Comparison of ENCODE assay signal across 27 cellular contexts in the genomic region with DNA sequence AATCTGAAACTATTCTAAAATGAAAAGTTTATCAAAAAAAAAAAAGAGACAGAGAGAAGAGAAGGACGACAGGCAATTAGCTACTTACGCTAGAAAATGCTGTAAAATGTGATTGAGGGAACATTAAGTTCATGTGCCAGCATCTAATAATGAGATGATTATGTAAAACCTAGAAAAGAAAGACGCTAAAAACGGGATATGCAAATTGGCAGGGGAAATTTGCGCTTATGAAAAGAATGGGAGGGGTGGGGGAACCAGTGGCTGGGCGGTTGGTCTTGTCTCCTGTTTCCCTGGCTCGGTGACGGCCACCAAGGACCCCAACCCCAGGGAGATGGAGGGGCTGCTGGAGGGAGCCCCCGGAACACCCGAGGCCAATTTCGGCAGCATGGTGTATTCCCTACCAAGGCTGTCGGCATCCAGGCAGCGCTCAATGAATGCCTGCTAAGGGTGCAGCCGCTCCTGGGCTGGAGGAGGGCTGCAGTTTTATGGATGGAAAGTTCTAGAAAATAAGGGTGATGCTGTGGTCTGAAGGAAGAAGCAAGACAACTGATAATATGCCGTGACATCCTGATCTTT. TPM values are rescaled to one million over a fixed set of nuclear protein-coding genes. Genes with fewer than 3 reads are reported as not detected.
DNase-seq lines count a peak whose midpoint lies in the region; ATAC-seq and TF ChIP-seq lines count a peak whose summit lies in the region.
"Had no signal": no experiment of that assay in that cellular context is flagged by ENCODE, and none has a peak within 500 bp of the region (broad histone marks: within the 10 kb centered on the region; RNA-seq: fewer than 3 reads in every experiment).

No MANE protein-coding gene starts in this region.

- peaks cover 20 to 69% (median 63%) of the 10 kb centered on the region in 10 experiments for H3K4me1 ChIP-seq in BLaER1 treated with 17β-estradiol and CSF1 and Interleukin-3, amounts not matched to agents 10 nM and 100 nM
- H3K4me1 ChIP-seq in foreskin keratinocyte, result no peaks in the 10 kb centered on the region
- H3K4me1 ChIP-seq in BE2C, result no peaks in the 10 kb centered on the region
- H3K4me1 ChIP-seq: neural progenitor cell, prostate gland, upper lobe of right lung had no signal

- H3K27ac ChIP-seq in BLaER1 treated with 17β-estradiol and CSF1 and Interleukin-3, amounts not matched to agents 10 nM and 100 nM, result peak overlapping the region in 2 of 11 experiments; percentile 9 to 12; a peak in 1 of 22 replicates
- H3K27ac ChIP-seq in foreskin keratinocyte, result no peak overlapping the region
- H3K27ac ChIP-seq: neural progenitor cell, prostate gland, upper lobe of right lung had no signal

- H3K9ac ChIP-seq in BLaER1 treated with 17β-estradiol and CSF1 and Interleukin-3, amounts not matched to agents 10 nM and 100 nM, result 0 out of 22 replicates have a peak overlapping the region, but pooled peaks of 1 of the 11 experiments have one; percentile 3
- H3K9ac ChIP-seq: neural progenitor cell had no signal

- H3K27me3 Mint-ChIP-seq in T-helper 17 cell (no peaks in the 10 kb centered on the region), naive B cell (no peaks in the 10 kb centered on the region)
- H3K27me3 Mint-ChIP-seq: activated T-helper 17 cell treated with anti-CD3 and anti-CD28 coated beads, Interleukin-2, amount 50 U/mL, for 72 hours; dendritic cell treated with granulocyte-macrophage colony-stimulating factor and Interleukin-4, amounts not matched to agents 40 ng/mL and 50 ng/mL, for 4 days had no signal

- H3K27ac Mint-ChIP-seq in T-helper 17 cell, result peak overlapping the region; percentile 72
- H3K27ac Mint-ChIP-seq in naive B cell, result peak overlapping the region; percentile 23 to 100 (median 92)
- H3K27ac Mint-ChIP-seq: activated naive CD4-positive, alpha-beta T cell treated with anti-CD3 and anti-CD28 coated beads, Interleukin-2, amount 50 U/mL, for 72 hours; activated T-helper 17 cell treated with anti-CD3 and anti-CD28 coated beads, Interleukin-2, amount 50 U/mL, for 72 hours; dendritic cell treated with granulocyte-macrophage colony-stimulating factor and Interleukin-4, amounts not matched to agents 40 ng/mL and 50 ng/mL, for 4 days; H9; neural progenitor cell; WTC11 had no signal

- H3K4me3 ChIP-seq in BLaER1 treated with 17β-estradiol and CSF1 and Interleukin-3, amounts not matched to agents 10 nM and 100 nM, result no peak overlapping the region
- no peak overlapping the region for H3K4me3 ChIP-seq in BE2C (ENCODE audit: low read depth, low read length)
- H3K4me3 ChIP-seq: lung, neural progenitor cell, prostate gland, upper lobe of right lung had no signal

- peaks cover 0 to 5% (median under 1%) of the 10 kb centered on the region in 11 experiments; a peak in 9 of 22 replicates for H3K9me3 ChIP-seq in BLaER1 treated with 17β-estradiol and CSF1 and Interleukin-3, amounts not matched to agents 10 nM and 100 nM (replicated peaks in 1 of 11)
- H3K9me3 ChIP-seq in T-helper 17 cell (ENCODE audit: control insufficient read depth, low read length, poor library complexity, severe bottlenecking), result no peaks in the 10 kb centered on the region
- H3K9me3 ChIP-seq in BE2C, result no peaks in the 10 kb centered on the region
- H3K9me3 ChIP-seq: prostate gland, upper lobe of right lung had no signal

- TF ChIP-seq CTCF in foreskin keratinocyte (conservative IDR thresholded peaks at IDR 0.05), result no peak
- no peak for TF ChIP-seq CTCF in BE2C (IDR thresholded peaks at IDR 0.05; ENCODE audit: low read depth, low read length)

- ATAC-seq in T-helper 17 cell, result no peak
- no peak for ATAC-seq in naive B cell (ENCODE audit: low read depth in 2 of 2)
- ATAC-seq in foreskin keratinocyte, result no peak
- ATAC-seq: activated naive CD4-positive, alpha-beta T cell treated with anti-CD3 and anti-CD28 coated beads, Interleukin-2, amount 50 U/mL, for 72 hours; activated T-helper 17 cell treated with anti-CD3 and anti-CD28 coated beads, Interleukin-2, amount 50 U/mL, for 72 hours; Right ventricle myocardium inferior; upper lobe of right lung; WTC11 had no signal

- H3K4me3 Mint-ChIP-seq in T-helper 17 cell, result no peak overlapping the region
- peak overlapping the region in 5 of 8 donors; percentile 55 to 58 (median 58) for H3K4me3 Mint-ChIP-seq in naive B cell
- H3K4me3 Mint-ChIP-seq: activated T-helper 17 cell treated with anti-CD3 and anti-CD28 coated beads, Interleukin-2, amount 50 U/mL, for 72 hours; dendritic cell treated with granulocyte-macrophage colony-stimulating factor and Interleukin-4, amounts not matched to agents 40 ng/mL and 50 ng/mL, for 4 days; H9; neural progenitor cell; WTC11 had no signal

- H3K27me3 ChIP-seq in BLaER1 treated with 17β-estradiol and CSF1 and Interleukin-3, amounts not matched to agents 10 nM and 100 nM, result no peaks in the 10 kb centered on the region
- H3K27me3 ChIP-seq in foreskin keratinocyte, result no peaks in the 10 kb centered on the region
- H3K27me3 ChIP-seq in BE2C, result no peaks in the 10 kb centered on the region
- H3K27me3 ChIP-seq: neural progenitor cell, upper lobe of right lung had no signal

- peak; percentile 32 for DNase-seq in GM19238 (ENCODE audit: insufficient read length, low spot score)
- no peak for DNase-seq in T-helper 17 cell
- no peak for DNase-seq in naive B cell
- DNase-seq in foreskin keratinocyte, result no peak
- no peak for DNase-seq in activated CD4-positive, alpha-beta T cell treated with anti-CD3 and anti-CD28 coated beads for 1 hour
- DNase-seq in stimulated activated CD8-positive, alpha-beta memory T cell treated with anti-CD3 and anti-CD28 coated beads, Interleukin-4, amount 100 ng/mL, for 48 hours, result no peak
- DNase-seq in BE2C, result no peak
- DNase-seq: activated CD4-positive, alpha-beta T cell treated with anti-CD3 and anti-CD28 coated beads, Interleukin-2, amount 50 U/mL, for 4 hours; activated CD8-positive, alpha-beta memory T cell treated with anti-CD3 and anti-CD28 coated beads, Interleukin-2, amount 50 U/mL, for 48 hours; aorta; COR-L47; DMS79; H9; kidney glomerular epithelial cell; NCI-H187 treated with DMSO at 0.1 percent for 48 hours; NCI-H2227 treated with DMSO at 0.1 percent for 48 hours; stimulated activated CD4-positive, alpha-beta T cell treated with anti-CD3 and anti-CD28 coated beads, Interleukin-15, amount 100 ng/mL, for 24 hours; upper lobe of right lung had no signal

- peaks cover 0 to 3% (median 0%) of the 10 kb centered on the region in 7 donors for H3K9me3 Mint-ChIP-seq in naive B cell
- H3K9me3 Mint-ChIP-seq: activated naive CD4-positive, alpha-beta T cell treated with anti-CD3 and anti-CD28 coated beads, Interleukin-2, amount 50 U/mL, for 72 hours; activated T-helper 17 cell treated with anti-CD3 and anti-CD28 coated beads, Interleukin-2, amount 50 U/mL, for 72 hours had no signal

- H3K4me2 ChIP-seq in BLaER1 treated with 17β-estradiol and CSF1 and Interleukin-3, amounts not matched to agents 10 nM and 100 nM, result peak overlapping the region in 8 of 11 experiments; percentile 7 to 41 (median 38); a peak in 8 of 22 replicates
- H3K4me2 ChIP-seq: neural progenitor cell had no signal

- H4K20me1 ChIP-seq in BLaER1 treated with 17β-estradiol and CSF1 and Interleukin-3, amounts not matched to agents 10 nM and 100 nM, result peaks cover 0 to 59% (median 8%) of the 10 kb centered on the region in 11 experiments; a peak in 9 of 22 replicates

- H3K4me1 Mint-ChIP-seq in T-helper 17 cell, result peaks cover 2% of the 10 kb centered on the region
- peaks cover 39 to 63% (median 51%) of the 10 kb centered on the region in 3 donors for H3K4me1 Mint-ChIP-seq in naive B cell
- H3K4me1 Mint-ChIP-seq: activated T-helper 17 cell treated with anti-CD3 and anti-CD28 coated beads, Interleukin-2, amount 50 U/mL, for 72 hours had no signal

- H3K36me3 Mint-ChIP-seq in T-helper 17 cell (ENCODE audit: low read depth) (no peaks in the 10 kb centered on the region), naive B cell (peaks cover 5 to 15% of the 10 kb centered on the region in 2 donors)
- H3K36me3 Mint-ChIP-seq: activated naive CD4-positive, alpha-beta T cell treated with anti-CD3 and anti-CD28 coated beads, Interleukin-2, amount 50 U/mL, for 72 hours; neural progenitor cell had no signal

- peaks cover 0 to 57% (median 15%) of the 10 kb centered on the region in 11 experiments; a peak in 13 of 22 replicates for H3K36me3 ChIP-seq in BLaER1 treated with 17β-estradiol and CSF1 and Interleukin-3, amounts not matched to agents 10 nM and 100 nM
- no peaks in the 10 kb centered on the region for H3K36me3 ChIP-seq in BE2C
- H3K36me3 ChIP-seq: neural progenitor cell, prostate gland, upper lobe of right lung had no signal

RNA-seq across cellular contexts. Expression of a gene that starts 34.2 kb away (rescaled TPM):
- 1 to 10 TPM; 2.1 to 4.5 TPM for total RNA-seq in T-helper 17 cell
- polyA plus RNA-seq in naive B cell (ENCODE audit: low read depth in 6 of 6), result 10 to 100 TPM; 49.1 to 72.0 (median 60.9) TPM
- total RNA-seq in foreskin keratinocyte, result 0.10 and 0.11 TPM in 2 replicates
- 0.16 and 0.19 TPM in 2 replicates for polyA plus RNA-seq in foreskin keratinocyte
- polyA plus RNA-seq in BE2C (2012; ENCODE audit: insufficient read depth, insufficient read length, low read depth), result 0.48 TPM

RNA-seq across cellular contexts. Expression of a gene that starts 52.9 kb away (rescaled TPM):
- under 1 TPM; 0.40 to 0.42 TPM for total RNA-seq in T-helper 17 cell
- 1 to 10 TPM in 5 of 6 donors, under 1 TPM in 1; 0.92 to 2.7 (median 1.5) TPM for polyA plus RNA-seq in naive B cell (ENCODE audit: low read depth in 6 of 6)
- total RNA-seq in foreskin keratinocyte, result 0.11 and 0.24 TPM in 2 replicates
- 0.03 and 0.13 TPM in 2 replicates for polyA plus RNA-seq in foreskin keratinocyte
- 52.2 TPM for polyA plus RNA-seq in BE2C (2012; ENCODE audit: insufficient read depth, insufficient read length, low read depth)
